ENCODE assay signal across 16 cellular contexts in the genomic region with DNA sequence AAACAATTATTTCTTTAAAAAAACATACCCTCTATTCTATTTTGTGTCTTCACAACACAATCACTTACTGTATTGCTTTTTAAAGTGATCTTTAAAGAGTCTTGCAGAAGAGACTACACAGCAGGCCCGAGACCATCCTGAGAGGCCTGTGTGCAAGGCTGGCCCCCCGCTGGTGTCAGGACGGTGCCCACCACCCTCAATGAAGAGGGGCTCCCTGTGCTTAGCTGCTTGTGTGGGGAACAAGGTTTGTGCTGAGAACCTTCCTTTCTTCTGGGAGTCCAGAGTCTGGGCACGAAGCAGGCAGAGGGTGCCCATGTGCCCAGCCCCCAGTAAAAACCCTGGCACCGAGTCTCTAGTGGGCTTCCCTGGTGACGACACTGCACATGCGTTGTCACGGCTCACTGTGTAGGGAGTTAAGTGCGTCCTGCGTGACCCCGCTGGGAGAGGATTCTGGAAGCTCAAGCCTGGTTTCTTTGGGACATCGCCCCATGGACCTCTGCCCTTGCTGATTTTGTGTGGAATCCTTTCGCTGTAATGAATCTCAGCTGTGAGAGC.
"Had no signal": no experiment of that assay in that cellular context is flagged by ENCODE, and none has a peak within 500 bp of the region (broad histone marks: within the 10 kb centered on the region; RNA-seq: fewer than 3 reads in every experiment).

No MANE protein-coding gene starts in this region.

- H3K4me1 Mint-ChIP-seq: activated naive CD4-positive, alpha-beta T cell treated with anti-CD3 and anti-CD28 coated beads, Interleukin-2, amount 10 ng/mL, durations not matched to agents 7 days and 5 days had no signal

- DNase-seq: activated CD4-positive, alpha-beta T cell treated with anti-CD3 and anti-CD28 coated beads, Interleukin-2, amount 50 U/mL, for 1 hour; activated CD4-positive, CD25-positive, alpha-beta regulatory T cell; activated naive CD4-positive, alpha-beta T cell treated with anti-CD3 and anti-CD28 coated beads, Interleukin-2, amount 10 ng/mL, durations not matched to agents 7 days and 5 days; amygdala; brain microvascular endothelial cell; esophagus squamous epithelium; foreskin fibroblast; left ventricle myocardium superior; mesendoderm; SHP77 treated with DMSO at 0.1 percent for 48 hours; stimulated activated CD4-positive, alpha-beta T cell treated with anti-CD3 and anti-CD28 coated beads, Interleukin-4, amount 100 ng/mL, for 4 hours had no signal

- H3K4me1 ChIP-seq: tibial artery had no signal

- H3K27ac Mint-ChIP-seq: activated naive CD4-positive, alpha-beta T cell treated with anti-CD3 and anti-CD28 coated beads, Interleukin-2, amount 10 ng/mL, durations not matched to agents 7 days and 5 days; activated T-helper 1 cell treated with anti-CD3 and anti-CD28 coated beads, Interleukin-12 subunit alpha, Interleukin-12 subunit beta, Interleukin-2, Interleukin-4 antibody, amounts not matched to agents 30 ng/mL and 10 ng/mL and 1 ng/mL, durations not matched to agents 14 hours and 24 hours and 36 hours; T-helper 1 cell treated with Interleukin-12 subunit alpha and Interleukin-12 subunit beta and Interleukin-4 antibody, amounts not matched to agents 30 μg/mL and 1 μg/mL, for 36 hours had no signal

- H3K9me3 ChIP-seq: esophagus squamous epithelium, ovary, tibial artery had no signal

- H3K27ac ChIP-seq: brain microvascular endothelial cell, dorsolateral prefrontal cortex, esophagus squamous epithelium, ovary, tibial artery had no signal

- H3K4me3 Mint-ChIP-seq: activated naive CD4-positive, alpha-beta T cell treated with anti-CD3 and anti-CD28 coated beads, Interleukin-2, amount 10 ng/mL, durations not matched to agents 7 days and 5 days; activated T-helper 1 cell treated with anti-CD3 and anti-CD28 coated beads, Interleukin-12 subunit alpha, Interleukin-12 subunit beta, Interleukin-2, Interleukin-4 antibody, amounts not matched to agents 30 ng/mL and 10 ng/mL and 1 ng/mL, durations not matched to agents 14 hours and 24 hours and 36 hours; T-helper 1 cell treated with Interleukin-12 subunit alpha and Interleukin-12 subunit beta and Interleukin-4 antibody, amounts not matched to agents 30 μg/mL and 1 μg/mL, for 36 hours had no signal

- H3K9me3 Mint-ChIP-seq: activated naive CD4-positive, alpha-beta T cell treated with anti-CD3 and anti-CD28 coated beads, Interleukin-2, amount 10 ng/mL, durations not matched to agents 7 days and 5 days; activated T-helper 1 cell treated with anti-CD3 and anti-CD28 coated beads, Interleukin-12 subunit alpha, Interleukin-12 subunit beta, Interleukin-2, Interleukin-4 antibody, amounts not matched to agents 30 ng/mL and 10 ng/mL and 1 ng/mL, durations not matched to agents 14 hours and 24 hours and 36 hours; T-helper 1 cell treated with Interleukin-12 subunit alpha and Interleukin-12 subunit beta and Interleukin-4 antibody, amounts not matched to agents 30 μg/mL and 1 μg/mL, for 36 hours had no signal

- H3K27me3 ChIP-seq: brain microvascular endothelial cell, dorsolateral prefrontal cortex, esophagus squamous epithelium, ovary, tibial artery had no signal

- H3K36me3 Mint-ChIP-seq: activated naive CD4-positive, alpha-beta T cell treated with anti-CD3 and anti-CD28 coated beads, Interleukin-2, amount 10 ng/mL, durations not matched to agents 7 days and 5 days had no signal

- ATAC-seq: left ventricle myocardium superior had no signal
